ENCODE assay signal across 11 cellular contexts in genomic region chr10:22475527-22475856, GRCh38.
A peak's percentile ranks its signal among the peaks of the same experiment; 100 is the strongest.
DNase-seq lines count a peak whose midpoint lies in the region; ATAC-seq and TF ChIP-seq lines count a peak whose summit lies in the region.
"Had no signal": no experiment of that assay in that cellular context is flagged by ENCODE, and none has a peak within 500 bp of the region (broad histone marks: within the 10 kb centered on the region; RNA-seq: fewer than 3 reads in every experiment).

No MANE protein-coding gene starts in this region.

- H3K9ac ChIP-seq in MM.1S (ENCODE audit: low read length), result no peak overlapping the region

- peaks cover 43% of the 10 kb centered on the region for H3K27me3 ChIP-seq in CD8-positive, alpha-beta T cell (ENCODE audit: insufficient read depth, low read length)
- H3K27me3 ChIP-seq in MM.1S (replicated peaks; ENCODE audit: insufficient read depth, low read length) (no peaks in the 10 kb centered on the region), upper lobe of right lung (peaks cover 69% of the 10 kb centered on the region)

- POLR2A ChIA-PET in CD8-positive, alpha-beta T cell (lab: Charles Lee), result no interaction called here

- no peak overlapping the region for H2AFZ ChIP-seq in MM.1S (ENCODE audit: low read length)

- CTCF ChIA-PET in CD8-positive, alpha-beta T cell (lab: Charles Lee), result interaction anchor here (1.3 kb wide), 1 partner anchor 16 kb away, joined by 3 read pairs; no protein-coding TSS in a partner anchor

- DNase-seq in CD8-positive, alpha-beta T cell, result no peak
- DNase-seq in fibroblast of mammary gland (ENCODE audit: low read depth) (no peak), progenitor cell of endocrine pancreas (ENCODE audit: low spot score, unreplicated experiment) (no peak), MM.1S (no peak), upper lobe of right lung (no peak)
- DNase-seq in stimulated activated CD4-positive, alpha-beta T cell treated with anti-CD3 and anti-CD28 coated beads, Interleukin-4, amount 100 ng/mL, for 1 hour, result no peak
- no peak for DNase-seq in effector CD4-positive, alpha-beta T cell
- DNase-seq: activated CD4-positive, alpha-beta T cell treated with anti-CD3 and anti-CD28 coated beads, Interleukin-2, amount 50 U/mL, for 1 hour; NCI-H2171 treated with DMSO at 0.1 percent for 48 hours had no signal

- H3K4me1 Mint-ChIP-seq in CD8-positive, alpha-beta T cell (ENCODE audit: low read depth), result peaks cover 13% of the 10 kb centered on the region
- peaks cover 7 to 25% (median 8%) of the 10 kb centered on the region in 3 donors for H3K4me1 Mint-ChIP-seq in IgD-negative memory B cell
- peaks cover 6% of the 10 kb centered on the region for H3K4me1 Mint-ChIP-seq in progenitor cell of endocrine pancreas (ENCODE audit: low read depth)

- H3K4me2 ChIP-seq in MM.1S (ENCODE audit: low read depth, low read length), result no peak overlapping the region

- intact Hi-C loops in CD8-positive, alpha-beta T cell (cut with DNase I, micrococcal nuclease), result no loop called here
- intact Hi-C loops in upper lobe of right lung (cut with DNase I), result no loop called here

- peak overlapping the region; percentile 33 for H3K4me3 ChIP-seq in CD8-positive, alpha-beta T cell (ENCODE audit: low read depth, low read length)
- H3K4me3 ChIP-seq in fibroblast of mammary gland (ENCODE audit: control insufficient read depth, low read depth, low read length) (peak overlapping the region; percentile 27), MM.1S (ENCODE audit: low read length) (no peak overlapping the region), upper lobe of right lung (no peak overlapping the region)

- no peaks in the 10 kb centered on the region for H3K9me3 Mint-ChIP-seq in CD8-positive, alpha-beta T cell
- H3K9me3 Mint-ChIP-seq in IgD-negative memory B cell (peaks cover 0 to 2% (median 0%) of the 10 kb centered on the region in 3 donors), progenitor cell of endocrine pancreas (ENCODE audit: low read depth) (no peaks in the 10 kb centered on the region)

- H3F3A ChIP-seq in MM.1S (ENCODE audit: insufficient read depth, low read length), result no peaks in the 10 kb centered on the region

- H3K9me2 ChIP-seq in MM.1S (replicated peaks; ENCODE audit: insufficient read depth, low read length), result no peaks in the 10 kb centered on the region

- no peak overlapping the region for H3K27ac Mint-ChIP-seq in CD8-positive, alpha-beta T cell
- H3K27ac Mint-ChIP-seq in IgD-negative memory B cell (peak overlapping the region in 2 of 3 donors; percentile 82 to 85), progenitor cell of endocrine pancreas (peak overlapping the region; percentile 62)

- no peak for ATAC-seq in CD8-positive, alpha-beta T cell
- ATAC-seq in upper lobe of right lung, result no peak

- H3K9me3 ChIP-seq in CD8-positive, alpha-beta T cell (ENCODE audit: low read length), result no peaks in the 10 kb centered on the region
- H3K9me3 ChIP-seq in MM.1S (replicated peaks; ENCODE audit: insufficient read depth, low read length) (no peaks in the 10 kb centered on the region), upper lobe of right lung (no peaks in the 10 kb centered on the region)

- peak overlapping the region; percentile 84 for H3K4me3 Mint-ChIP-seq in CD8-positive, alpha-beta T cell
- H3K4me3 Mint-ChIP-seq in IgD-negative memory B cell (peak overlapping the region; percentile 86 to 96 (median 91)), progenitor cell of endocrine pancreas (ENCODE audit: low read depth) (peak overlapping the region; percentile 79)

- H3K36me3 Mint-ChIP-seq in CD8-positive, alpha-beta T cell, result no peaks in the 10 kb centered on the region
- H3K36me3 Mint-ChIP-seq in IgD-negative memory B cell (peaks cover 2% of the 10 kb centered on the region), progenitor cell of endocrine pancreas (ENCODE audit: insufficient read depth) (no peaks in the 10 kb centered on the region)

- peaks cover 63% of the 10 kb centered on the region for H3K27me3 Mint-ChIP-seq in CD8-positive, alpha-beta T cell (ENCODE audit: low read depth)
- H3K27me3 Mint-ChIP-seq in IgD-negative memory B cell (peaks cover 41% of the 10 kb centered on the region), progenitor cell of endocrine pancreas (peaks cover 75% of the 10 kb centered on the region)

- no peaks in the 10 kb centered on the region for H4K20me1 ChIP-seq in MM.1S (ENCODE audit: insufficient read depth, low read length)

- peaks cover 18% of the 10 kb centered on the region for H3K4me1 ChIP-seq in CD8-positive, alpha-beta T cell (ENCODE audit: insufficient read depth, low read length)
- no peaks in the 10 kb centered on the region for H3K4me1 ChIP-seq in MM.1S (ENCODE audit: low read length)
- H3K4me1 ChIP-seq in upper lobe of right lung, result peaks cover 13% of the 10 kb centered on the region
- H3K4me1 ChIP-seq: foreskin keratinocyte had no signal

- H3K27ac ChIP-seq in CD8-positive, alpha-beta T cell (ENCODE audit: low read depth, low read length), result no peak overlapping the region
- H3K27ac ChIP-seq in MM.1S (ENCODE audit: low read length), result no peak overlapping the region
- no peak overlapping the region for H3K27ac ChIP-seq in upper lobe of right lung
- H3K27ac ChIP-seq: foreskin keratinocyte had no signal

- H3K36me3 ChIP-seq in CD8-positive, alpha-beta T cell (ENCODE audit: insufficient read depth, low read length), result no peaks in the 10 kb centered on the region
- H3K36me3 ChIP-seq in MM.1S (replicated peaks; ENCODE audit: insufficient read depth, low read length), result no peaks in the 10 kb centered on the region
- H3K36me3 ChIP-seq in upper lobe of right lung, result no peaks in the 10 kb centered on the region

- no peaks in the 10 kb centered on the region for H3K79me2 ChIP-seq in MM.1S (ENCODE audit: low read length)

- TF ChIP-seq CTCF in CD8-positive, alpha-beta T cell (IDR thresholded peaks at IDR 0.05), result no peak
- TF ChIP-seq CTCF in fibroblast of mammary gland (conservative IDR thresholded peaks at IDR 0.05; ENCODE audit: control insufficient read depth, insufficient read depth, low read depth, low read length) (no peak), progenitor cell of endocrine pancreas (IDR thresholded peaks at IDR 0.05; ENCODE audit: unreplicated experiment) (no peak), MM.1S (IDR thresholded peaks at IDR 0.05; ENCODE audit: low read length) (no peak), upper lobe of right lung (IDR thresholded peaks at IDR 0.05) (no peak)

Comparison
In these comparisons a context has a peak if more than half of its experiments do, and no peak if none do; other contexts are left out.
1. H3K4me3 ChIP-seq: peak in CD8-positive, alpha-beta T cell (single experiment) and fibroblast of mammary gland (single experiment); none in MM.1S (single experiment) and upper lobe of right lung (single experiment).
2. Peak in every context shown above with its lines, with median percentiles within 50 percentile points of each other: H3K4me3 Mint-ChIP-seq.